Comparison of ENCODE assay signal across 8 cellular contexts in the genomic region with DNA sequence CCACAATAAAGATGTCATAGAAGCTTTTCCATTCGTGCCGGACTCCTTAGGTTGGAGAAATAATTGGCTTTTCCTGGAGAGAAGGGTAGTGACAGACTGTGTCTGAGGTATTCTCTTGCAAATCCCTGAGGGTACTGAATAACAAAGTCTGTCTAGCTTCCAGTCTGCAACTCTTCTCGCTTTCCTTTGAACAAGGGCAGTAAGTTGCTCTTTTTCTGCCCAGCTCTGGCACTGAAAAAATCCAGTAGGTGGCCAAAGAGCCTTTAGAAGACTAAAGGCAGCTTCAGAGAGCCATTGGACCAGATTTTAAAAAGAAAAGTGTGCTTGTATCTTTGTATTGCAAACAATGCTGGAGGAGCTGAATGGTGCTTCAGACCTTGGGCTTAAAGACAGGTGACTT. TPM values are rescaled to one million over a fixed set of nuclear protein-coding genes. Genes with fewer than 3 reads are reported as not detected.
A peak's percentile ranks its signal among the peaks of the same experiment; 100 is the strongest.
DNase-seq lines count a peak whose midpoint lies in the region; TF ChIP-seq lines count a peak whose summit lies in the region.

No MANE protein-coding gene starts in this region.

- no peak overlapping the region for H3K4me3 ChIP-seq in cardiac muscle cell
- peak overlapping the region; percentile 16 to 34 (median 22) for H3K4me3 ChIP-seq in Peyer's patch
- H3K4me3 ChIP-seq in fibroblast of the aortic adventitia (ENCODE audit: low read depth, low read length), result peak overlapping the region; percentile 45
- peak overlapping the region; percentile 2 to 39 (median 26) for H3K4me3 ChIP-seq in sigmoid colon

- TF ChIP-seq CTCF in cardiac muscle cell (IDR thresholded peaks at IDR 0.05; ENCODE audit: low read depth, low read length) (peak; percentile 30), Peyer's patch (IDR thresholded peaks at IDR 0.05) (peak in 2 of 6 experiments; percentile 15 to 20), fibroblast of the aortic adventitia (IDR thresholded peaks at IDR 0.05; ENCODE audit: insufficient read depth, low read length) (peak; percentile 47), sigmoid colon (IDR thresholded peaks at IDR 0.05) (peak in 2 of 4 experiments; percentile 4 to 27)

- H3K9me3 ChIP-seq in cardiac muscle cell (ENCODE audit: low read depth), result no peaks in the 10 kb centered on the region
- no peaks in the 10 kb centered on the region for H3K9me3 ChIP-seq in Peyer's patch
- no peaks in the 10 kb centered on the region for H3K9me3 ChIP-seq in sigmoid colon

- intact Hi-C loops in cardiac septum (cut with DNase I) (no loop called here), sigmoid colon (cut with DNase I) (no loop called here)

- H3K4me1 ChIP-seq in cardiac muscle cell (ENCODE audit: low read depth) (no peaks in the 10 kb centered on the region), Peyer's patch (peaks cover 0 to 20% (median 5%) of the 10 kb centered on the region in 4 donors), sigmoid colon (peaks cover 0 to 15% (median 10%) of the 10 kb centered on the region in 4 donors)

- H3K36me3 ChIP-seq in cardiac muscle cell (no peaks in the 10 kb centered on the region), Peyer's patch (no peaks in the 10 kb centered on the region), sigmoid colon (no peaks in the 10 kb centered on the region)

- H3K27me3 ChIP-seq in cardiac muscle cell (no peaks in the 10 kb centered on the region), Peyer's patch (no peaks in the 10 kb centered on the region), sigmoid colon (no peaks in the 10 kb centered on the region)

- DNase-seq in cardiac muscle cell (ENCODE audit: low read depth in 1 of 2, low spot score in 1 of 2), result peak in 1 of 2 donors; percentile 40
- no peak for DNase-seq in cardiac septum (ENCODE audit: low spot score)
- DNase-seq in Peyer's patch, result no peak
- DNase-seq in fibroblast of the aortic adventitia (ENCODE audit: low read depth), result peak; percentile 49
- no peak for DNase-seq in sigmoid colon
- no peak for DNase-seq in NCI-H2081 (lab: John Stamatoyannopoulos, UW)
- DNase-seq in NCI-H1105 treated with DMSO at 0.1 percent for 48 hours (lab: John Stamatoyannopoulos, UW), result no peak
- no peak for DNase-seq in stimulated activated CD4-positive, alpha-beta T cell treated with anti-CD3 and anti-CD28 coated beads, Interleukin-12 subunit alpha, Interleukin-12 subunit beta, amount 100 ng/mL, for 4 hours

- H3K27ac ChIP-seq in cardiac muscle cell (no peak overlapping the region), Peyer's patch (peak overlapping the region; percentile 47 to 79 (median 76)), sigmoid colon (peak overlapping the region; percentile 14 to 42 (median 30))

- TF ChIP-seq POLR2A in Peyer's patch (IDR thresholded peaks at IDR 0.05) (no peak), sigmoid colon (IDR thresholded peaks at IDR 0.05) (no peak)

- no peak for TF ChIP-seq EP300 in sigmoid colon (IDR thresholded peaks at IDR 0.05)

- 48 to 67% methylated on average over 3 of the region's 3 CpGs for WGBS in sigmoid colon, 2 donors

RNA-seq across cellular contexts. Expression of gene RREB1, which starts 20.7 kb away (rescaled TPM):
- 30.5 and 55.3 TPM in 2 replicates for total RNA-seq in cardiac muscle cell
- polyA plus RNA-seq in cardiac muscle cell, result 15.4 and 22.1 TPM in 2 replicates
- 27.8 TPM for total RNA-seq in cardiac septum
- total RNA-seq in Peyer's patch, result 100 to 1,000 TPM in 3 of 4 donors, 10 to 100 TPM in 1; 65.0 to 118 (median 113) TPM
- total RNA-seq in fibroblast of the aortic adventitia (ENCODE audit: low replicate concordance), result 17.6 and 23.8 TPM in 2 replicates
- 10 to 100 TPM; 18.9 to 31.9 (median 23.2) TPM for total RNA-seq in sigmoid colon
- polyA plus RNA-seq in sigmoid colon, result 10 to 100 TPM in 1 of 3 donors, 1 to 10 TPM in 2; 6.0 to 21.5 (median 9.9) TPM
